18 cellular contexts compared by ENCODE assay signal in genomic region chr2:172739651-172740050, GRCh38. TPM values are rescaled to one million over a fixed set of nuclear protein-coding genes. Genes with fewer than 3 reads are reported as not detected.
"Had no signal": no experiment of that assay in that cellular context is flagged by ENCODE, and none has a peak within 500 bp of the region (broad histone marks: within the 10 kb centered on the region; RNA-seq: fewer than 3 reads in every experiment).

No MANE protein-coding gene starts in this region.

- H2AFZ ChIP-seq: hepatocyte, parathyroid adenoma had no signal

- H3K27me3 ChIP-seq: right lobe of liver had no signal

- H3K4me2 ChIP-seq: hepatocyte had no signal

- FAIRE-seq: endometrium, urothelium cell line had no signal

- H3K4me3 ChIP-seq: esophagus muscularis mucosa, hepatocyte, psoas muscle, right lobe of liver, stomach had no signal

- ATAC-seq: left colon; naive thymus-derived CD4-positive, alpha-beta T cell; psoas muscle; right lobe of liver had no signal

- H3K79me2 ChIP-seq: hepatocyte, parathyroid adenoma had no signal

- H3K9me3 ChIP-seq: stomach had no signal

- H3K27ac ChIP-seq: epithelial cell of prostate, esophagus muscularis mucosa, hepatocyte, parathyroid adenoma, psoas muscle, right lobe of liver, stomach had no signal

- H3K4me1 ChIP-seq: psoas muscle, right lobe of liver had no signal

- DNase-seq: effector memory CD4-positive, alpha-beta T cell; foreskin fibroblast; head of caudate nucleus; left colon; naive thymus-derived CD4-positive, alpha-beta T cell; nephron progenitor cell; psoas muscle; retina; right lobe of liver; stimulated activated naive CD4-positive, alpha-beta T cell; stomach; substantia nigra had no signal

- H3K36me3 ChIP-seq: esophagus muscularis mucosa, right lobe of liver, stomach had no signal

- H3K9ac ChIP-seq: parathyroid adenoma had no signal

RNA-seq across cellular contexts. Expression of gene RAPGEF4, which starts 4.0 kb away (rescaled TPM):
- polyA plus RNA-seq: naive thymus-derived CD4-positive, alpha-beta T cell had no signal
